ENCODE assay signal across 12 cellular contexts in the genomic region with DNA sequence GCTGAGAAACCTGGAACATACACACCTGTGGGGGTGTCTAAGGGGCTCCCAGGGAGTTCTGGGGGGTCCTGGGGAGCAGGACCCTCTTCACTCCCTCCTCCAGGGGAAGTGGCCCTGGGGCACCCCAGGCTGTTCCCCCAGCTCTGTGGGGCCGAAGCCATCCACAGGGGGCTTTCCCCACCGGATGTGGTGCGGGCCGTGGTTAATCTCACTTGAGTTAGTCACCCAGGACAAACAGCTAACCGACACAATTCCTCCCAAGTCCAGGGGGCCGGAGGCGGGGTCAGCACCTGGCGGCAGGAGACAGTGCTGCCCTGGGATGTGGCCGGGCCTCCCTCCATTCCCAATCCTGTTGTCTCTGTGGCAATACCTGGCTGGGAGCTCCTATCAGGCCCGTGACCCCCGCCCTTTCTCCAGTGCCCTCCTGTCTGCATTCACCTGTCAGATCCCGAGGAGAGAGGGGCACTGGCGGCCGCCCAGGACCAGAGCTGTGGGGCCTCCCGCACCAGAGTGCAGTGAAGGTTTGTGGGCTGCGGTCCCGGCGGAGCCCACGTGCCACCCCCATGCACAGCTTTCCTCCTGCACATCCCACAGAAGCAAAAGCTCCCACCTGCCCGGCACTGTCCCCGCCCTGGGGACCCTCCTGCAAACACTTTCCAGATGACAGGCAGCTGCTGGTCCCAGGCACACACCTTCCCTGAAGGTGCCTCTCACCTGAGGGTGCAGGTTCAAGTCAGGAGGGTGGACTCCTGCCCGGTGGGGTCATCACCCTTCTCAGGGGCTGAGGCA. TPM values are rescaled to one million over a fixed set of nuclear protein-coding genes. Genes with fewer than 3 reads are reported as not detected.
A peak's percentile ranks its signal among the peaks of the same experiment; 100 is the strongest.
DNase-seq lines count a peak whose midpoint lies in the region; ATAC-seq, FAIRE-seq and TF ChIP-seq lines count a peak whose summit lies in the region.
"Had no signal": no experiment of that assay in that cellular context is flagged by ENCODE, and none has a peak within 500 bp of the region (broad histone marks: within the 10 kb centered on the region; RNA-seq: fewer than 3 reads in every experiment).

No MANE protein-coding gene starts in this region.

- TF ChIP-seq POLR2A in Peyer's patch (IDR thresholded peaks at IDR 0.05): no peak
- TF ChIP-seq POLR2A in H1 (IDR thresholded peaks at IDR 0.05; ENCODE audit: control extremely low read depth in 1 of 2, low read depth in 2 of 2, low read length in 2 of 2): no peak

- no peak overlapping the region for H4K5ac ChIP-seq in H1 (ENCODE audit: insufficient read length, low read depth, low read length)

- no peak overlapping the region for H3K9ac ChIP-seq in H1 (replicated peaks in 1 of 4; ENCODE audit: extremely low read depth in 1 of 4, low read depth in 3 of 4, low read length in 3 of 4)

- WGBS in H1 (ENCODE audit: extremely low coverage in 1 of 2, insufficient coverage in 1 of 2, insufficient read length in 1 of 2, insufficient replicate concordance in 2 of 2, low coverage in 1 of 2, low lambda C conversion rate in 2 of 2, missing lambda C conversion rate in 1 of 2), 2 experiments: 84% methylated on average over 20 of the region's 22 CpGs; no CpG with 5 or more reads in 1 of the 2 experiments

- peaks cover 13 to 29% of the 10 kb centered on the region in 2 donors for H3K27me3 Mint-ChIP-seq in stimulated activated naive B cell treated with anti-CD40 and anti-IgM and Interleukin-4, amounts not matched to agents 10 μg/mL and 1 μg/mL and 100 μg/mL, for 72 hours
- H3K27me3 Mint-ChIP-seq: central memory CD8-positive, alpha-beta T cell had no signal

- FAIRE-seq in H1 (lab: Jason Lieb, UNC): no peak

- peaks cover 22% of the 10 kb centered on the region for H3K23me2 ChIP-seq in H1 (ENCODE audit: low read depth, low read length)

- peaks cover 0 to 4% (median 0%) of the 10 kb centered on the region in 4 donors for H3K9me3 ChIP-seq in Peyer's patch
- peaks cover 11 to 16% of the 10 kb centered on the region in 2 experiments; a peak in 3 of 4 replicates for H3K9me3 ChIP-seq in H1 (ENCODE audit: insufficient read depth in 2 of 2, low read depth in 1 of 2, low read length in 1 of 2)

- POLR2A ChIA-PET in H1 (lab: Charles Lee; ENCODE audit: partially characterized antibody): no interaction called here

- no peak overlapping the region for H4K8ac ChIP-seq in H1 (ENCODE audit: extremely low read depth, insufficient read depth, low read length)

- no peak overlapping the region for H2BK120ac ChIP-seq in H1 (replicated peaks; ENCODE audit: low read depth, low read length)

- H3K4ac ChIP-seq in H1 (replicated peaks; ENCODE audit: insufficient read length, low read depth, low read length): no peak overlapping the region

- TF ChIP-seq EP300 in H1 (IDR thresholded peaks at IDR 0.05; ENCODE audit: borderline replicate concordance in 1 of 2, low read depth in 2 of 2, low read length in 2 of 2): no peak

- no peaks in the 10 kb centered on the region for H3K36me3 Mint-ChIP-seq in stimulated activated naive B cell treated with anti-CD40 and anti-IgM and Interleukin-4, amounts not matched to agents 10 μg/mL and 1 μg/mL and 100 μg/mL, for 72 hours
- H3K36me3 Mint-ChIP-seq: CD8-positive, alpha-beta T cell had no signal

- H3K4me1 ChIP-seq in Peyer's patch (no peaks in the 10 kb centered on the region), H1 (replicated peaks in 1 of 4; ENCODE audit: control insufficient read depth in 3 of 4, insufficient read depth in 4 of 4, low read length in 3 of 4) (no peaks in the 10 kb centered on the region; a peak in 2 of 7 replicates)

- H2BK12ac ChIP-seq in H1 (ENCODE audit: low read depth, low read length): no peak overlapping the region

- H3K79me2 ChIP-seq in H1 (ENCODE audit: control insufficient read depth in 1 of 2, insufficient read depth in 2 of 2, low read length in 2 of 2): no peaks in the 10 kb centered on the region

- H4K91ac ChIP-seq in H1 (replicated peaks; ENCODE audit: insufficient read length, low read length): no peak overlapping the region

- no peaks in the 10 kb centered on the region for H3K36me3 ChIP-seq in Peyer's patch
- no peaks in the 10 kb centered on the region for H3K36me3 ChIP-seq in H1 (ENCODE audit: control insufficient read depth in 2 of 4, insufficient read depth in 4 of 4, low read length in 3 of 4)

- DNase-seq in activated gamma-delta T cell treated with Interleukin-2 at 50 U/mL for 16 hours (peak; percentile 2), activated gamma-delta T cell (lab: John Stamatoyannopoulos, UW) (no peak), Peyer's patch (peak in 2 of 3 donors; percentile 38 to 44), H1 (ENCODE audit: low read depth in 1 of 2, low spot score in 2 of 2) (no peak), putamen (ENCODE audit: low spot score) (no peak), NCI-H2029 (lab: John Stamatoyannopoulos, UW) (no peak), RPMI8226 (no peak)
- DNase-seq in stimulated activated naive B cell treated with anti-CD40 and anti-IgM and Interleukin-4, amounts not matched to agents 10 μg/mL and 1 μg/mL and 100 μg/mL, for 72 hours: peak; percentile 32

- peaks cover 0 to 4% of the 10 kb centered on the region in 2 experiments for H4K20me1 ChIP-seq in H1 (replicated peaks in 1 of 2; ENCODE audit: control insufficient read depth in 1 of 2, insufficient read depth in 2 of 2, low read length in 2 of 2)

- no peak overlapping the region for H3K4me3 ChIP-seq in Peyer's patch
- no peak overlapping the region for H3K4me3 ChIP-seq in H1 (ENCODE audit: extremely low read depth in 1 of 4, insufficient read depth in 2 of 4, low read depth in 3 of 4, low read length in 4 of 4)
- H3K4me3 ChIP-seq: SK-N-MC had no signal

- H2BK15ac ChIP-seq in H1 (ENCODE audit: low read length): no peak overlapping the region

- H3K27me3 ChIP-seq in Peyer's patch (no peaks in the 10 kb centered on the region), H1 (replicated peaks in 1 of 4; ENCODE audit: control insufficient read depth in 3 of 4, extremely low read depth in 1 of 4, insufficient read depth in 3 of 4, low read length in 3 of 4) (no peaks in the 10 kb centered on the region)

- no peak overlapping the region for H2BK20ac ChIP-seq in H1 (ENCODE audit: low read length)

- no peak for TF ChIP-seq RAD21 in H1 (IDR thresholded peaks at IDR 0.05 in 1 of 2, conservative IDR thresholded peaks at IDR 0.05 in 1 of 2; ENCODE audit: low read depth in 2 of 2, low read length in 2 of 2)

- no peaks in the 10 kb centered on the region; the same call in 1 of the 2 replicates for H3K79me1 ChIP-seq in H1 (ENCODE audit: low read depth, low read length)

- CTCF ChIA-PET in H1 (lab: Charles Lee; ENCODE audit: partially characterized antibody): interaction anchor here (0.7 to 1.3 kb wide), 4 partner anchors 11 to 53 kb away, joined by 3 to 4 read pairs (median 3); no protein-coding TSS in a partner anchor

- H3K4me3 Mint-ChIP-seq in stimulated activated naive B cell treated with anti-CD40 and anti-IgM and Interleukin-4, amounts not matched to agents 10 μg/mL and 1 μg/mL and 100 μg/mL, for 72 hours: no peak overlapping the region
- H3K4me3 Mint-ChIP-seq: CD8-positive, alpha-beta T cell; central memory CD8-positive, alpha-beta T cell had no signal

- H2AFZ ChIP-seq in H1 (ENCODE audit: low read length): no peak overlapping the region; the same call in 1 of the 2 replicates

- H3K4me2 ChIP-seq in H1 (ENCODE audit: insufficient read depth in 1 of 2, low read depth in 2 of 2, low read length in 2 of 2): no peak overlapping the region

- no peak overlapping the region for H2BK5ac ChIP-seq in H1 (ENCODE audit: low read depth, low read length)

- no peak overlapping the region for H3K23ac ChIP-seq in H1 (ENCODE audit: insufficient read length)

- H3K4me1 Mint-ChIP-seq in stimulated activated naive B cell treated with anti-CD40 and anti-IgM and Interleukin-4, amounts not matched to agents 10 μg/mL and 1 μg/mL and 100 μg/mL, for 72 hours: peaks cover 7 to 9% of the 10 kb centered on the region in 2 donors
- H3K4me1 Mint-ChIP-seq: central memory CD8-positive, alpha-beta T cell had no signal

- TF ChIP-seq CTCF in Peyer's patch (IDR thresholded peaks at IDR 0.05) (no peak), H1 (IDR thresholded peaks at IDR 0.05; ENCODE audit: control extremely low read depth in 1 of 3, insufficient read depth in 1 of 3, low read depth in 1 of 3, low read length in 3 of 3) (no peak)

- no peak overlapping the region for H3K14ac ChIP-seq in H1 (ENCODE audit: insufficient read length)

- peaks cover 5 to 8% of the 10 kb centered on the region in 2 donors for H3K9me3 Mint-ChIP-seq in stimulated activated naive B cell treated with anti-CD40 and anti-IgM and Interleukin-4, amounts not matched to agents 10 μg/mL and 1 μg/mL and 100 μg/mL, for 72 hours
- H3K9me3 Mint-ChIP-seq: CD8-positive, alpha-beta T cell had no signal

- H3K27ac Mint-ChIP-seq in stimulated activated naive B cell treated with anti-CD40 and anti-IgM and Interleukin-4, amounts not matched to agents 10 μg/mL and 1 μg/mL and 100 μg/mL, for 72 hours: no peak overlapping the region
- H3K27ac Mint-ChIP-seq: CD8-positive, alpha-beta T cell had no signal

- no peak overlapping the region for H2AK5ac ChIP-seq in H1 (ENCODE audit: low read depth, low read length)

- no peak overlapping the region for H3K56ac ChIP-seq in H1 (replicated peaks; ENCODE audit: insufficient read length, low read depth, low read length)

- H3K27ac ChIP-seq in Peyer's patch (no peak overlapping the region), H1 (ENCODE audit: low read depth, low read length) (no peak overlapping the region)
- H3K27ac ChIP-seq: SK-N-MC had no signal

- no peak overlapping the region for H3K18ac ChIP-seq in H1 (ENCODE audit: extremely low read depth, low read length)

- ATAC-seq in stimulated activated naive B cell treated with anti-CD40 and anti-IgM and Interleukin-4, amounts not matched to agents 10 μg/mL and 1 μg/mL and 100 μg/mL, for 72 hours (replicated peaks): peak; percentile 65 to 77
- ATAC-seq: CD8-positive, alpha-beta T cell had no signal

TF ChIP-seq in H1, 55 proteins besides CTCF, POLR2A, EP300 and RAD21:
- 0 out of 2 replicates have a peak, but pooled peaks have one; percentile 4 for TF ChIP-seq GABPA (IDR thresholded peaks at IDR 0.05; ENCODE audit: borderline replicate concordance, insufficient read depth, low read length)
- TF ChIP-seq CTBP2 (IDR thresholded peaks at IDR 0.05; ENCODE audit: borderline replicate concordance, insufficient read depth, insufficient read length, low read length): no peak
TF ChIP-seq in H1: peak in this region for 1.

RNA-seq across cellular contexts. Expression of a gene that starts 5.2 kb away (rescaled TPM):
- total RNA-seq in Peyer's patch: not detected
- total RNA-seq in H1 (2021; fragmentation: NEBNext Ultra II Directional; extraction: Animal tissue kit (Norgen Biotek cat#: 25700)): not detected in 2 replicates
- not detected in 2 replicates for polyA plus RNA-seq in H1 (2011; rRNA removed)
- polyA plus RNA-seq in H1 (2011; cell fraction: cytosol; rRNA removed): not detected
- not detected for polyA plus RNA-seq in H1 (2011; cell fraction: nucleus; rRNA removed)
- polyA plus RNA-seq in H1 (2012, experiment 1 of 2): not detected in 4 replicates
- polyA plus RNA-seq in H1 (2012, experiment 2 of 2): not detected
- polyA plus RNA-seq in H1 (2013, experiment 1 of 2): not detected
- polyA plus RNA-seq in H1 (2013, experiment 2 of 2): not detected
- not detected in 2 replicates for polyA minus RNA-seq in H1 (2011; rRNA and poly(A)+ RNA removed)
- not detected for polyA minus RNA-seq in H1 (2011; cell fraction: cytosol; rRNA and poly(A)+ RNA removed)
- polyA minus RNA-seq in H1 (2011; cell fraction: nucleus; rRNA and poly(A)+ RNA removed): not detected
- total RNA-seq: CD8-positive, alpha-beta T cell; liver had no signal
- polyA plus RNA-seq: liver had no signal

Comparison
In these comparisons a context has a peak if more than half of its experiments do, and no peak if none do; other contexts are left out.
1. DNase-seq: peak in activated gamma-delta T cell treated with Interleukin-2 at 50 U/mL for 16 hours (single experiment), Peyer's patch (2 of 3) and stimulated activated naive B cell treated with anti-CD40 and anti-IgM and Interleukin-4, amounts not matched to agents 10 μg/mL and 1 μg/mL and 100 μg/mL, for 72 hours (single experiment); none in activated gamma-delta T cell (single experiment), H1 (0 of 2), putamen (single experiment), NCI-H2029 (single experiment) and RPMI8226 (single experiment).